16 cellular contexts compared by ENCODE assay signal in the genomic region with DNA sequence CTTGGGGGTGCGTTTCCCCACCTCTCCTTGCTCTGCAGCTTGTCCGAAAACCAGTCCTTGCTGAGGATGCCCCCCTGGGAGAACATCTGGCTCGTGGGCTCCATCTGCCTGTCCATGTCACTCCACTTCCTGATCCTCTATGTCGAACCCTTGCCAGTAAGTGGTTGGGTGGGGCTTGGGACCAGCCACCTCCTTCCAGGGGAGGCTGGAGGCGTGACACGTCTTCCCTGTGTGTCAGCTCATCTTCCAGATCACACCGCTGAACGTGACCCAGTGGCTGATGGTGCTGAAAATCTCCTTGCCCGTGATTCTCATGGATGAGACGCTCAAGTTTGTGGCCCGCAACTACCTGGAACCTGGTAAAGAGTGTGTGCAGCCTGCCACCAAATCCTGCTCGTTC. TPM values are rescaled to one million over a fixed set of nuclear protein-coding genes. Genes with fewer than 3 reads are reported as not detected.
DNase-seq lines count a peak whose midpoint lies in the region; ATAC-seq and TF ChIP-seq lines count a peak whose summit lies in the region.
"Had no signal": no experiment of that assay in that cellular context is flagged by ENCODE, and none has a peak within 500 bp of the region (broad histone marks: within the 10 kb centered on the region; RNA-seq: fewer than 3 reads in every experiment).

No MANE protein-coding gene starts in this region.

- in situ Hi-C loops in mammary epithelial cell (cut with MboI; ENCODE audit: low sequenced_read_pairs in 2 of 2) = no loop called here

- WGBS in mammary epithelial cell (ENCODE audit: low coverage, missing lambda C conversion rate) = 63% methylated on average over 10 of the region's 12 CpGs
- 81 to 86% methylated on average over 12 of the region's 12 CpGs for WGBS in tibial nerve, 2 donors

- intact Hi-C loops in A673 (cut with micrococcal nuclease; ENCODE audit: unreplicated experiment) (loop anchor here (5.0 kb wide), 1 partner anchor 244 kb away; no protein-coding TSS in a partner anchor), mammary epithelial cell (cut with micrococcal nuclease) (loop anchor here (5.0 kb wide), 1 partner anchor 244 kb away; no protein-coding TSS in a partner anchor), tibial artery (cut with DNase I; ENCODE audit: low total_unique reads) (no loop called here)

- H3K79me2 ChIP-seq in mammary epithelial cell (ENCODE audit: insufficient read depth, low read length) (peaks cover 49% of the 10 kb centered on the region), GM23338 (replicated peaks; ENCODE audit: insufficient read depth) (no peaks in the 10 kb centered on the region)

- no peaks in the 10 kb centered on the region for H3K27me3 ChIP-seq in A673 (replicated peaks; ENCODE audit: insufficient read depth, low read depth, low read length, poor library complexity)
- no peaks in the 10 kb centered on the region for H3K27me3 ChIP-seq in H7 (ENCODE audit: control insufficient read depth, insufficient read depth, low read length)
- H3K27me3 ChIP-seq in mammary epithelial cell (ENCODE audit: insufficient read depth, low read length) = no peaks in the 10 kb centered on the region
- no peaks in the 10 kb centered on the region for H3K27me3 ChIP-seq in GM23338 (ENCODE audit: insufficient read depth)
- H3K27me3 ChIP-seq in tibial nerve = no peaks in the 10 kb centered on the region
- no peaks in the 10 kb centered on the region for H3K27me3 ChIP-seq in tibial artery
- H3K27me3 ChIP-seq: heart left ventricle, right lobe of liver had no signal

- H3K27me3 Mint-ChIP-seq in GM23338 (ENCODE audit: insufficient read depth, low read depth, poor library complexity) = peaks cover 14% of the 10 kb centered on the region

- no TSS peak for BruUV-seq in A673 (replicated peaks; lab: Mats Ljungman, UMichigan)
- BruUV-seq in mammary epithelial cell (replicated peaks; lab: Mats Ljungman, UMichigan) = no TSS peak

- peak overlapping the region; percentile 68 for H3K9ac ChIP-seq in mammary epithelial cell (ENCODE audit: insufficient read depth, low read length)
- H3K9ac ChIP-seq: GM23248 had no signal

- H3K9me3 Mint-ChIP-seq in GM23338 = no peaks in the 10 kb centered on the region

- dilution Hi-C loops in mammary epithelial cell (cut with HindIII; ENCODE audit: low sequenced_read_pairs) = no loop called here

- H3F3A ChIP-seq in GM23338 (replicated peaks; ENCODE audit: low read depth) = peaks cover 21% of the 10 kb centered on the region

- H3K4me2 ChIP-seq in mammary epithelial cell (ENCODE audit: insufficient read depth, low read depth, low read length) (peak overlapping the region; percentile 37), GM23338 (no peak overlapping the region)

- H3K27ac ChIP-seq in A673 (ENCODE audit: low read depth, low read length, poor library complexity, severe bottlenecking) (peak overlapping the region; percentile 63), mammary epithelial cell (ENCODE audit: insufficient read depth, low read depth, low read length) (peak overlapping the region; percentile 93), GM23338 (ENCODE audit: low read depth) (no peak overlapping the region), tibial nerve (no peak overlapping the region), tibial artery (no peak overlapping the region)
- H3K27ac ChIP-seq: GM23248, right lobe of liver had no signal

- H3K4me1 Mint-ChIP-seq in GM23338 = no peaks in the 10 kb centered on the region

- TF ChIP-seq POLR2A in tibial nerve (IDR thresholded peaks at IDR 0.05) = no peak

- TF ChIP-seq EP300 in tibial nerve (IDR thresholded peaks at IDR 0.05) = no peak

- H3K4me1 ChIP-seq in A673 (ENCODE audit: insufficient read depth, low read length, poor library complexity, severe bottlenecking) (peaks cover 22% of the 10 kb centered on the region), mammary epithelial cell (ENCODE audit: insufficient read depth, low read length) (peaks cover 35% of the 10 kb centered on the region), GM23338 (ENCODE audit: insufficient read depth) (no peaks in the 10 kb centered on the region; the same call in 1 of the 2 replicates), tibial nerve (no peaks in the 10 kb centered on the region), tibial artery (no peaks in the 10 kb centered on the region)
- H3K4me1 ChIP-seq: right lobe of liver had no signal

- H3K36me3 Mint-ChIP-seq in GM23338 (ENCODE audit: low read depth) = peaks cover 95% of the 10 kb centered on the region

- no peak for TF ChIP-seq CTCF in A673 (conservative IDR thresholded peaks at IDR 0.05; ENCODE audit: low read depth, low read length)
- no peak for TF ChIP-seq CTCF in mammary epithelial cell (conservative IDR thresholded peaks at IDR 0.05 in 1 of 2, IDR thresholded peaks at IDR 0.05 in 1 of 2; ENCODE audit: extremely low read depth in 1 of 2, insufficient read depth in 1 of 2, low read depth in 1 of 2, low read length in 2 of 2)
- TF ChIP-seq CTCF in GM23338 (conservative IDR thresholded peaks at IDR 0.05; ENCODE audit: low read depth in 2 of 2) = no peak
- no peak for TF ChIP-seq CTCF in tibial nerve (IDR thresholded peaks at IDR 0.05)
- no peak for TF ChIP-seq CTCF in tibial artery (IDR thresholded peaks at IDR 0.05)

- no peak for ATAC-seq in GM23338

- H3K27ac Mint-ChIP-seq in GM23338 = no peak overlapping the region

- CTCF ChIA-PET in A673 (lab: Charles Lee) (no interaction called here), mammary epithelial cell (lab: Charles Lee; ENCODE audit: low non-redundant PET) (no interaction called here)

- H4K20me1 ChIP-seq in mammary epithelial cell (ENCODE audit: insufficient read depth, low read length) = no peaks in the 10 kb centered on the region
- peaks cover 40% of the 10 kb centered on the region; the same call in 1 of the 2 replicates for H4K20me1 ChIP-seq in GM23338 (replicated peaks; ENCODE audit: insufficient read depth)

- H3K4me3 Mint-ChIP-seq in GM23338 = no peak overlapping the region

- no peak overlapping the region for H3K4me3 ChIP-seq in A673 (ENCODE audit: low read depth, low read length, poor library complexity, severe bottlenecking)
- H3K4me3 ChIP-seq in H7 (ENCODE audit: insufficient read depth, low read depth, low read length) = no peak overlapping the region
- no peak overlapping the region for H3K4me3 ChIP-seq in mammary epithelial cell (replicated peaks in 1 of 3; ENCODE audit: insufficient read depth in 1 of 3, low read depth in 2 of 3, low read length in 3 of 3)
- H3K4me3 ChIP-seq in GM23338 = no peak overlapping the region
- H3K4me3 ChIP-seq in tibial nerve = no peak overlapping the region
- H3K4me3 ChIP-seq in tibial artery = no peak overlapping the region
- H3K4me3 ChIP-seq: coronary artery, GM23248, heart left ventricle, right lobe of liver had no signal

- H3K36me3 ChIP-seq in A673 (ENCODE audit: insufficient read depth, low read length, poor library complexity, severe bottlenecking) (peaks cover 81% of the 10 kb centered on the region), H7 (replicated peaks; ENCODE audit: control insufficient read depth, insufficient read depth, low read length) (peaks cover 70% of the 10 kb centered on the region), mammary epithelial cell (ENCODE audit: insufficient read depth, low read length) (peaks cover 59% of the 10 kb centered on the region), GM23338 (ENCODE audit: insufficient read depth) (peaks cover 68% of the 10 kb centered on the region), tibial nerve (peaks cover 4 to 100% (median 54%) of the 10 kb centered on the region in 3 donors), tibial artery (peaks cover 97 to 100% (median 99%) of the 10 kb centered on the region in 3 donors)

- H2AFZ ChIP-seq in mammary epithelial cell (ENCODE audit: low read depth, low read length) (no peak overlapping the region), GM23338 (no peak overlapping the region)
- H2AFZ ChIP-seq: GM23248 had no signal

- no peaks in the 10 kb centered on the region for H3K9me3 ChIP-seq in A673 (ENCODE audit: low read depth, low read length, poor library complexity, severe bottlenecking)
- no peaks in the 10 kb centered on the region for H3K9me3 ChIP-seq in mammary epithelial cell (replicated peaks; ENCODE audit: insufficient read depth, low read length)
- no peaks in the 10 kb centered on the region for H3K9me3 ChIP-seq in tibial nerve
- no peaks in the 10 kb centered on the region for H3K9me3 ChIP-seq in tibial artery
- H3K9me3 ChIP-seq: heart left ventricle, right lobe of liver had no signal

- POLR2A ChIA-PET in A673 (lab: Charles Lee; ENCODE audit: low non-redundant PET) = no interaction called here

- H3K9me2 ChIP-seq in GM23338 (ENCODE audit: insufficient read depth) = no peaks in the 10 kb centered on the region

- peak; percentile 78 for DNase-seq in A673 (ENCODE audit: low spot score)
- DNase-seq in H7 = peak; percentile 17
- DNase-seq in mammary epithelial cell = no peak
- DNase-seq in mesenteric fat pad (ENCODE audit: low spot score) = peak; percentile 71
- DNase-seq in GM23338 (ENCODE audit: low spot score) = no peak
- no peak for DNase-seq in tibial nerve (ENCODE audit: low spot score in 2 of 2)
- DNase-seq in tibial artery = no peak
- no peak for DNase-seq in NCI-H2171 (lab: John Stamatoyannopoulos, UW)
- DNase-seq: activated naive CD4-positive, alpha-beta T cell treated with anti-CD3 and anti-CD28 coated beads, Interleukin-2, amount 50 U/mL, for 16 hours; DMS 273 treated with DMSO at 0.1 percent for 48 hours; GM23248; heart left ventricle; NCI-H2029 treated with DMSO at 0.1 percent for 48 hours; right lobe of liver; stimulated activated CD4-positive, alpha-beta T cell treated with anti-CD3 and anti-CD28 coated beads, Interleukin-2, amount 100 ng/mL, for 24 hours had no signal

TF ChIP-seq in GM23338, 12 proteins besides CTCF, POLR2A, EP300 and RAD21 (continues in another document):
- TF ChIP-seq NANOG (IDR thresholded peaks at IDR 0.05; ENCODE audit: borderline replicate concordance) (no peak), JUNB (IDR thresholded peaks at IDR 0.05; ENCODE audit: unreplicated experiment) (no peak), ZNF114 (CRISPR knock-in tag; IDR thresholded peaks at IDR 0.05) (no peak)
- TF ChIP-seq, protein P1, sequence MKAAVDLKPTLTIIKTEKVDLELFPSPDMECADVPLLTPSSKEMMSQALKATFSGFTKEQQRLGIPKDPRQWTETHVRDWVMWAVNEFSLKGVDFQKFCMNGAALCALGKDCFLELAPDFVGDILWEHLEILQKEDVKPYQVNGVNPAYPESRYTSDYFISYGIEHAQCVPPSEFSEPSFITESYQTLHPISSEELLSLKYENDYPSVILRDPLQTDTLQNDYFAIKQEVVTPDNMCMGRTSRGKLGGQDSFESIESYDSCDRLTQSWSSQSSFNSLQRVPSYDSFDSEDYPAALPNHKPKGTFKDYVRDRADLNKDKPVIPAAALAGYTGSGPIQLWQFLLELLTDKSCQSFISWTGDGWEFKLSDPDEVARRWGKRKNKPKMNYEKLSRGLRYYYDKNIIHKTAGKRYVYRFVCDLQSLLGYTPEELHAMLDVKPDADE (IDR thresholded peaks at IDR 0.05) = no peak

RNA-seq across cellular contexts. Expression of a gene that starts 57.5 kb away (rescaled TPM):
- total RNA-seq in A673 (2021) (141 and 144 TPM in 2 replicates), mammary epithelial cell (10 to 100 TPM; 35.8 to 63.7 TPM), mesenteric fat pad (47.1 TPM), tibial nerve (10 to 100 TPM; 26.3 to 46.7 (median 39.2) TPM)
- 77.3 and 90.4 TPM in 2 replicates for total RNA-seq in H7 (2014; rRNA removed; shearing (Covaris generic))
- polyA plus RNA-seq in mammary epithelial cell (43.1 TPM), GM23338 (2016; fragmentation: Nextera tagmentation; extraction: Ambion mirVana) (59.0 and 71.0 TPM in 2 replicates)
- polyA minus RNA-seq in mammary epithelial cell = 90.0 TPM
- total RNA-seq in GM23338 (2014; rRNA removed; shearing (Covaris generic)) = 92.7 and 99.3 TPM in 2 replicates

Comparison
In these comparisons a context has a peak if more than half of its experiments do, and no peak if none do; other contexts are left out.
1. DNase-seq: peak in A673 (single experiment), H7 (single experiment) and mesenteric fat pad (single experiment); none in mammary epithelial cell (single experiment), GM23338 (single experiment), tibial nerve (0 of 2), tibial artery (0 of 2) and NCI-H2171 (single experiment).
2. H3K27ac ChIP-seq: peak in A673 (single experiment) and mammary epithelial cell (single experiment); none in GM23338 (single experiment), tibial nerve (0 of 4) and tibial artery (0 of 2).